ENCODE assay signal across 1 cellular context in the genomic region with DNA sequence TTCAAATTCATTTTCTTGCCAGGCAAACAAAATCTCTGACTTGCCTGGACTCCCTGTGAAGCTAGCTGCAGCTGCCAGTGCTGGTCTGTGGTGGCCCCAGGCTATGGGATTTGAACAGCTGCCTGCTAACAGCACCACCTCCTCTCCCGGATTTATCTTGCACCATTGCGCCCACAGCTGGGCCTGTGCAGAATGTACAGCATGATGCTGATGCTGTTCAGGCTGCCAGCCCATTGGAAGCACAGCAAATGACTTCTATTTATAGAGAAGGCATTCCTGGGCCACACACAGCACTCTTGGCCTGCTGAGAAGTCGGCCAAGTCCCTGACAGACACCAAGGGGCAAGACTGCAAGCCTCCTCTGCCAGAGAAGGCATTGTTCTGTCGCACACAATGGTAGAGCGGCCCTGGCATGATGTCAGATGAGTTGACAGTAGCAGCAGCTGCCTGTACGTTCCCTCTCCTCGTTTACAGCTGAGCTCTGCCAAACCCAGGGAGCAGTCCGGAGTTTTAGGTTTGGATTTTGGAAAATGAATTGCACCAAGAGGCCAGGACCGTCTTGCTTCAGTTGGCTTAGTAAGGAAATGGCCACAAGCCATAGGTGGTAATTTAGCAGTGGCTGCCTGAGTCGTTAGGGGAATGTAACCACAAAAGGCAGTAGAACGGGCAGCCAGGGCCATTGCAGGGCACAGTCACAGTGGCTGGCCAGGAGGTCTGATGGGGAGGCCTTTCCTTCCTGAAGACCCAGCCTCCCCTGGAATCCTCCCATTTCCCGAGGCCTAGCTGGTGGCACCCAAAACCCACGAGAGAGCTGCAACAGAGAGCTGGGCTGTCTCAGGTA.
TF ChIP-seq lines count a peak whose summit lies in the region.

No MANE protein-coding gene starts in this region.

TF ChIP-seq in A549, 52 proteins besides CTCF, POLR2A, EP300 and RAD21 (continued from another document):
- TF ChIP-seq, protein P1, sequence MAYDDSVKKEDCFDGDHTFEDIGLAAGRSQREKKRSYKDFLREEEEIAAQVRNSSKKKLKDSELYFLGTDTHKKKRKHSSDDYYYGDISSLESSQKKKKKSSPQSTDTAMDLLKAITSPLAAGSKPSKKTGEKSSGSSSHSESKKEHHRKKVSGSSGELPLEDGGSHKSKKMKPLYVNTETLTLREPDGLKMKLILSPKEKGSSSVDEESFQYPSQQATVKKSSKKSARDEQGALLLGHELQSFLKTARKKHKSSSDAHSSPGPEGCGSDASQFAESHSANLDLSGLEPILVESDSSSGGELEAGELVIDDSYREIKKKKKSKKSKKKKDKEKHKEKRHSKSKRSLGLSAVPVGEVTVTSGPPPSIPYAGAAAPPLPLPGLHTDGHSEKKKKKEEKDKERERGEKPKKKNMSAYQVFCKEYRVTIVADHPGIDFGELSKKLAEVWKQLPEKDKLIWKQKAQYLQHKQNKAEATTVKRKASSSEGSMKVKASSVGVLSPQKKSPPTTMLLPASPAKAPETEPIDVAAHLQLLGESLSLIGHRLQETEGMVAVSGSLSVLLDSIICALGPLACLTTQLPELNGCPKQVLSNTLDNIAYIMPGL (CRISPR knock-in tag; IDR thresholded peaks at IDR 0.05; ENCODE audit: borderline replicate concordance), result no peak
- no peak for TF ChIP-seq HDAC2 (IDR thresholded peaks at IDR 0.05)
- no peak for TF ChIP-seq RFX5 (IDR thresholded peaks at IDR 0.05)
- no peak for TF ChIP-seq HOXA7 (CRISPR knock-in tag; IDR thresholded peaks at IDR 0.05)
- no peak for TF ChIP-seq EHMT2 (IDR thresholded peaks at IDR 0.05; ENCODE audit: low read depth)
- TF ChIP-seq POLR2AphosphoS2 (conservative IDR thresholded peaks at IDR 0.05; ENCODE audit: low read length), result no peak
